Comparison of ENCODE assay signal across 8 cellular contexts in genomic region chr6:148747493-148748160, GRCh38.
DNase-seq lines count a peak whose midpoint lies in the region; ATAC-seq and TF ChIP-seq lines count a peak whose summit lies in the region.

No MANE protein-coding gene starts in this region.

- H3K9me3 Mint-ChIP-seq in T-helper 2 cell treated with Interferon-gamma antibody and Interleukin-4, amounts not matched to agents 5 μg/mL and 100 μg/mL, for 36 hours = no peaks in the 10 kb centered on the region

- H3K36me3 Mint-ChIP-seq in T-helper 2 cell treated with Interferon-gamma antibody and Interleukin-4, amounts not matched to agents 5 μg/mL and 100 μg/mL, for 36 hours (ENCODE audit: low read depth) = no peaks in the 10 kb centered on the region

- peaks cover 76% of the 10 kb centered on the region for H3K27me3 Mint-ChIP-seq in T-helper 2 cell treated with Interferon-gamma antibody and Interleukin-4, amounts not matched to agents 5 μg/mL and 100 μg/mL, for 36 hours (ENCODE audit: low read depth)

- peak; percentile 22 for DNase-seq in NCI-H2107 (lab: John Stamatoyannopoulos, UW)
- DNase-seq in NCI-H2107 treated with DMSO at 0.1 percent for 48 hours (lab: John Stamatoyannopoulos, UW; ENCODE audit: unreplicated experiment) = no peak
- peak; percentile 16 for DNase-seq in T-helper 2 cell treated with Interferon-gamma antibody and Interleukin-4, amounts not matched to agents 5 μg/mL and 100 μg/mL, for 36 hours (ENCODE audit: low spot score)
- peak; percentile 38 to 46 for DNase-seq in cardiac fibroblast (ENCODE audit: low read depth in 2 of 2)
- DNase-seq in kidney glomerular epithelial cell (lab: John Stamatoyannopoulos, UW) = peak; percentile 10
- peak; percentile 33 for DNase-seq in stimulated activated CD4-positive, alpha-beta T cell treated with anti-CD3 and anti-CD28 coated beads, Interleukin-2, amount 100 ng/mL, for 4 hours (ENCODE audit: low read depth)
- no peak for DNase-seq in NAMALWA (ENCODE audit: low spot score)

- H3K4me3 Mint-ChIP-seq in T-helper 2 cell treated with Interferon-gamma antibody and Interleukin-4, amounts not matched to agents 5 μg/mL and 100 μg/mL, for 36 hours = peak overlapping the region; percentile 54

- H3K27ac Mint-ChIP-seq in T-helper 2 cell treated with Interferon-gamma antibody and Interleukin-4, amounts not matched to agents 5 μg/mL and 100 μg/mL, for 36 hours = no peak overlapping the region

- ATAC-seq in HG03571 (IDR thresholded peaks at IDR 0.05; ENCODE audit: unreplicated experiment) = peak; percentile 32

- H3K4me1 Mint-ChIP-seq in T-helper 2 cell treated with Interferon-gamma antibody and Interleukin-4, amounts not matched to agents 5 μg/mL and 100 μg/mL, for 36 hours (ENCODE audit: low read depth) = peaks cover 17% of the 10 kb centered on the region

- peak overlapping the region; percentile 69 to 92 for H3K4me3 ChIP-seq in cardiac fibroblast (replicated peaks in 1 of 2; ENCODE audit: low read depth in 2 of 2, low read length in 2 of 2)

- no peak for TF ChIP-seq CTCF in cardiac fibroblast (IDR thresholded peaks at IDR 0.05; ENCODE audit: low read depth, low read length)

Comparison
In these comparisons a context has a peak if more than half of its experiments do, and no peak if none do; other contexts are left out.
1. DNase-seq: peak in NCI-H2107 (single experiment), T-helper 2 cell treated with Interferon-gamma antibody and Interleukin-4, amounts not matched to agents 5 μg/mL and 100 μg/mL, for 36 hours (single experiment), cardiac fibroblast (2 of 2), kidney glomerular epithelial cell (single experiment) and stimulated activated CD4-positive, alpha-beta T cell treated with anti-CD3 and anti-CD28 coated beads, Interleukin-2, amount 100 ng/mL, for 4 hours (single experiment); none in NCI-H2107 treated with DMSO at 0.1 percent for 48 hours (single experiment) and NAMALWA (single experiment).